10 cellular contexts compared by ENCODE assay signal in the genomic region with DNA sequence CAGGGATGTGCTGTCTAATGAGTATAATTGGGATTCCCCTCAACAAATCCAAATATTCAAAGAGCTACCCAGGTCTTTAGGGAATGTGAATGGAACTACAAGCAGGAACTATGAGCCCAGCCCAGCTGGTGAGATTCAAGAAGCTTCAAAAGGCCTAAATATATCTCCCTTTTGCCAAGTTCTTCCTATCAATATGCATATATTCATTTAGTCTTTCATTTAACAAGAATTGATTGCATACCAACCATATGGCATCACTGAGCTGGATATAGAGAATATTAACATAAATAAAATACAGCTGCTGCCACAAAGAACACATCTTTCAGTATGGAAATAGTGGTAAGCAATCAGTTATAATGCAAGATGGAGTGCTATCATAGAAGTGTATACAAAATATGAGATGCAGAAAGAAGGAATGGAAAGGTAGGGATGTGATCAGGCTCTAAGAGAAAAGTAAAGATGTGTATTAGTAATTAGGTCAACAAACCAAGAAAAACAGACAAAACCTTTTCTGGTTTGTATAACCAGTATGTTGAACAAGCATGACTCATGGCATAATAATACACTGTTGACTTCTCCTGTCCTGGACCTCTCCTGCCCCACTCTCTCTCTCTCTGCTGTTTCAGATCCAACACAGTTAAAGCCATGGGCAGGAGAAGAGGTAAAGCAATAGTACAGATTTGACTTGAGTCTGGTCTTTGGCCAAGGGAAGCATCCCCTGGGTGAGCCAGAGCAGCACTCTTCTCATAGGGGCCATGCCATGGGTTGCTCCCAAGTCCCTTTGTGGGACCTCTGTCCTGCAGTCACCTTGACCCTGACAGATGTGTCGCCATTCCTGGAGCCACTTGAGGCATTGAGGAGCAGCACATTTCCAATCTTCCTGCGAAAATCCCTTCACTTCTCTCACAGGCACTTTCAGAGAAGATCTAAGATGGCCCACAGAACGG. TPM values are rescaled to one million over a fixed set of nuclear protein-coding genes. Genes with fewer than 3 reads are reported as not detected.
DNase-seq lines count a peak whose midpoint lies in the region; ATAC-seq, FAIRE-seq and TF ChIP-seq lines count a peak whose summit lies in the region.
"Had no signal": no experiment of that assay in that cellular context is flagged by ENCODE, and none has a peak within 500 bp of the region (broad histone marks: within the 10 kb centered on the region; RNA-seq: fewer than 3 reads in every experiment).

No MANE protein-coding gene starts in this region.

- H3K79me2 ChIP-seq in ACC112 (ENCODE audit: control insufficient read depth, insufficient read depth, low read length, unreplicated experiment) = no peaks in the 10 kb centered on the region

- H3K27ac ChIP-seq in ACC112 (ENCODE audit: low read depth, low read length) = peak overlapping the region; percentile 99
- H3K27ac ChIP-seq in effector memory CD4-positive, alpha-beta T cell (ENCODE audit: insufficient read depth, low read length, poor library complexity, severe bottlenecking) = no peak overlapping the region

- H3K36me3 ChIP-seq in ACC112 (ENCODE audit: insufficient read depth, low read length) (no peaks in the 10 kb centered on the region), mucosa of descending colon (ENCODE audit: low read depth) (no peaks in the 10 kb centered on the region)
- no peaks in the 10 kb centered on the region for H3K36me3 ChIP-seq in effector memory CD4-positive, alpha-beta T cell (ENCODE audit: control insufficient read depth, insufficient read depth, low read length)

- peak; percentile 66 for DNase-seq in NCI-H226
- DNase-seq in dermis blood vessel endothelial cell = peak; percentile 60
- no peak for DNase-seq in mucosa of descending colon
- DNase-seq in GM12891 (ENCODE audit: insufficient read length, low spot score) = no peak
- DNase-seq in activated CD8-positive, alpha-beta T cell treated with anti-CD3 and anti-CD28 coated beads, Interleukin-2, amount 10 ng/mL, durations not matched to agents 7 days and 5 days = no peak
- DNase-seq in activated naive CD4-positive, alpha-beta T cell treated with anti-CD3 and anti-CD28 coated beads, Interleukin-2, amount 10 ng/mL, durations not matched to agents 7 days and 5 days = no peak
- no peak for DNase-seq in effector memory CD4-positive, alpha-beta T cell
- DNase-seq: COR-L47, NCI-H2171 treated with DMSO at 0.1 percent for 48 hours had no signal

- intact Hi-C loops in mucosa of descending colon (cut with DNase I, micrococcal nuclease) = no loop called here

- no peaks in the 10 kb centered on the region for H3K4me1 Mint-ChIP-seq in activated CD8-positive, alpha-beta T cell treated with anti-CD3 and anti-CD28 coated beads, Interleukin-2, amount 10 ng/mL, durations not matched to agents 7 days and 5 days (ENCODE audit: low read depth)
- H3K4me1 Mint-ChIP-seq in activated naive CD4-positive, alpha-beta T cell treated with anti-CD3 and anti-CD28 coated beads, Interleukin-2, amount 10 ng/mL, durations not matched to agents 7 days and 5 days = no peaks in the 10 kb centered on the region

- TF ChIP-seq CTCF in mucosa of descending colon (IDR thresholded peaks at IDR 0.05) = no peak

- H3K27ac Mint-ChIP-seq in activated CD8-positive, alpha-beta T cell treated with anti-CD3 and anti-CD28 coated beads, Interleukin-2, amount 10 ng/mL, durations not matched to agents 7 days and 5 days = no peak overlapping the region
- no peak overlapping the region for H3K27ac Mint-ChIP-seq in activated naive CD4-positive, alpha-beta T cell treated with anti-CD3 and anti-CD28 coated beads, Interleukin-2, amount 10 ng/mL, durations not matched to agents 7 days and 5 days

- H3K4me3 ChIP-seq in ACC112 (ENCODE audit: low read depth, low read length) = peak overlapping the region; percentile 44
- no peak overlapping the region for H3K4me3 ChIP-seq in mucosa of descending colon
- no peak overlapping the region for H3K4me3 ChIP-seq in effector memory CD4-positive, alpha-beta T cell (ENCODE audit: insufficient read depth, low read depth, low read length, poor library complexity, severe bottlenecking)

- no peaks in the 10 kb centered on the region for H3K27me3 ChIP-seq in ACC112 (ENCODE audit: insufficient read depth, low read length)
- H3K27me3 ChIP-seq in effector memory CD4-positive, alpha-beta T cell (replicated peaks; ENCODE audit: control insufficient read depth, insufficient read depth, low read length, poor library complexity, severe bottlenecking) = no peaks in the 10 kb centered on the region

- no peak overlapping the region for H3K4me3 Mint-ChIP-seq in activated CD8-positive, alpha-beta T cell treated with anti-CD3 and anti-CD28 coated beads, Interleukin-2, amount 10 ng/mL, durations not matched to agents 7 days and 5 days
- no peak overlapping the region for H3K4me3 Mint-ChIP-seq in activated naive CD4-positive, alpha-beta T cell treated with anti-CD3 and anti-CD28 coated beads, Interleukin-2, amount 10 ng/mL, durations not matched to agents 7 days and 5 days

- no peaks in the 10 kb centered on the region for H3K27me3 Mint-ChIP-seq in activated CD8-positive, alpha-beta T cell treated with anti-CD3 and anti-CD28 coated beads, Interleukin-2, amount 10 ng/mL, durations not matched to agents 7 days and 5 days (ENCODE audit: low read depth)
- peaks cover 6% of the 10 kb centered on the region for H3K27me3 Mint-ChIP-seq in activated naive CD4-positive, alpha-beta T cell treated with anti-CD3 and anti-CD28 coated beads, Interleukin-2, amount 10 ng/mL, durations not matched to agents 7 days and 5 days

- CTCF ChIA-PET in activated CD8-positive, alpha-beta T cell treated with anti-CD3 and anti-CD28 coated beads, Interleukin-2, amount 10 ng/mL, durations not matched to agents 7 days and 5 days (lab: Charles Lee) = no interaction called here
- CTCF ChIA-PET in activated naive CD4-positive, alpha-beta T cell treated with anti-CD3 and anti-CD28 coated beads, Interleukin-2, amount 10 ng/mL, durations not matched to agents 7 days and 5 days (lab: Charles Lee) = interaction anchor here (0.7 kb wide), 1 partner anchor 73 kb away, joined by 3 read pairs; no protein-coding TSS in a partner anchor

- no peak for FAIRE-seq in GM12891 (lab: Jason Lieb, UNC)

- H2AFZ ChIP-seq in ACC112 (ENCODE audit: low read length, unreplicated experiment) = no peak overlapping the region

- TF ChIP-seq POLR2A in GM12891 (IDR thresholded peaks at IDR 0.05; ENCODE audit: low read depth, low read length) = no peak

- no peaks in the 10 kb centered on the region for H3K9me3 Mint-ChIP-seq in activated CD8-positive, alpha-beta T cell treated with anti-CD3 and anti-CD28 coated beads, Interleukin-2, amount 10 ng/mL, durations not matched to agents 7 days and 5 days (ENCODE audit: insufficient read depth)
- H3K9me3 Mint-ChIP-seq in activated naive CD4-positive, alpha-beta T cell treated with anti-CD3 and anti-CD28 coated beads, Interleukin-2, amount 10 ng/mL, durations not matched to agents 7 days and 5 days = no peaks in the 10 kb centered on the region

- H3K4me1 ChIP-seq in ACC112 (ENCODE audit: control insufficient read depth, insufficient read depth, low read length, unreplicated experiment) (peaks cover 91% of the 10 kb centered on the region), mucosa of descending colon (ENCODE audit: low read depth) (peaks cover 3% of the 10 kb centered on the region)
- H3K4me1 ChIP-seq in effector memory CD4-positive, alpha-beta T cell (ENCODE audit: control insufficient read depth, insufficient read depth, low read length, poor library complexity, severe bottlenecking) = no peaks in the 10 kb centered on the region

- no peaks in the 10 kb centered on the region for H3K36me3 Mint-ChIP-seq in activated CD8-positive, alpha-beta T cell treated with anti-CD3 and anti-CD28 coated beads, Interleukin-2, amount 10 ng/mL, durations not matched to agents 7 days and 5 days (ENCODE audit: low read depth)
- H3K36me3 Mint-ChIP-seq in activated naive CD4-positive, alpha-beta T cell treated with anti-CD3 and anti-CD28 coated beads, Interleukin-2, amount 10 ng/mL, durations not matched to agents 7 days and 5 days = no peaks in the 10 kb centered on the region

- H3K9me3 ChIP-seq in mucosa of descending colon = no peaks in the 10 kb centered on the region
- no peaks in the 10 kb centered on the region for H3K9me3 ChIP-seq in effector memory CD4-positive, alpha-beta T cell (ENCODE audit: control insufficient read depth, low read length)

- peak; percentile 46 for ATAC-seq in mucosa of descending colon
- ATAC-seq in activated CD8-positive, alpha-beta T cell treated with anti-CD3 and anti-CD28 coated beads, Interleukin-2, amount 10 ng/mL, durations not matched to agents 7 days and 5 days = no peak

- POLR2A ChIA-PET in activated CD8-positive, alpha-beta T cell treated with anti-CD3 and anti-CD28 coated beads, Interleukin-2, amount 10 ng/mL, durations not matched to agents 7 days and 5 days (lab: Charles Lee) = no interaction called here

TF ChIP-seq in GM12891, 5 proteins besides CTCF, POLR2A, EP300 and RAD21:
- TF ChIP-seq SPI1 (IDR thresholded peaks at IDR 0.05; ENCODE audit: low read depth, low read length) = no peak
- no peak for TF ChIP-seq POLR2AphosphoS5 (IDR thresholded peaks at IDR 0.05; ENCODE audit: low read depth, low read length)
- no peak for TF ChIP-seq PAX5 (IDR thresholded peaks at IDR 0.05; ENCODE audit: insufficient read depth, low read length, severe bottlenecking)
- no peak for TF ChIP-seq POU2F2 (IDR thresholded peaks at IDR 0.05; ENCODE audit: low read depth, low read length)
- no peak for TF ChIP-seq TAF1 (IDR thresholded peaks at IDR 0.05; ENCODE audit: low read depth, low read length)
TF ChIP-seq in GM12891: peak in this region for 0.

RNA-seq across cellular contexts. Expression of a gene that starts 58.6 kb away (rescaled TPM):
- total RNA-seq in dermis blood vessel endothelial cell (79.1 and 236 TPM in 2 replicates), mucosa of descending colon (100 to 1,000 TPM in 2 of 3 donors, 10 to 100 TPM in 1; 75.0 to 128 (median 122) TPM)
- not detected for polyA plus RNA-seq in GM12891 (2012; ENCODE audit: low read depth, missing spikeins)
- under 1 TPM in 1 of 2 experiments, not detected in 1; 0.16 TPM for total RNA-seq in activated CD8-positive, alpha-beta T cell treated with anti-CD3 and anti-CD28 coated beads, Interleukin-2, amount 10 ng/mL, durations not matched to agents 7 days and 5 days

Comparison
In these comparisons a context has a peak if more than half of its experiments do, and no peak if none do; other contexts are left out.
1. DNase-seq: peak in NCI-H226 (single experiment) and dermis blood vessel endothelial cell (single experiment); none in mucosa of descending colon (0 of 3), GM12891 (single experiment), activated CD8-positive, alpha-beta T cell treated with anti-CD3 and anti-CD28 coated beads, Interleukin-2, amount 10 ng/mL, durations not matched to agents 7 days and 5 days (single experiment), activated naive CD4-positive, alpha-beta T cell treated with anti-CD3 and anti-CD28 coated beads, Interleukin-2, amount 10 ng/mL, durations not matched to agents 7 days and 5 days (single experiment) and effector memory CD4-positive, alpha-beta T cell (0 of 3).
2. RNA of a gene that starts 58.6 kb away (total RNA-seq): 75.0 to 128 TPM in mucosa of descending colon and 79.1 to 236 TPM in dermis blood vessel endothelial cell; 0.16 TPM in activated CD8-positive, alpha-beta T cell treated with anti-CD3 and anti-CD28 coated beads, Interleukin-2, amount 10 ng/mL, durations not matched to agents 7 days and 5 days; every median in the first group is over 10 times any median in the second.